In the genomic region with DNA sequence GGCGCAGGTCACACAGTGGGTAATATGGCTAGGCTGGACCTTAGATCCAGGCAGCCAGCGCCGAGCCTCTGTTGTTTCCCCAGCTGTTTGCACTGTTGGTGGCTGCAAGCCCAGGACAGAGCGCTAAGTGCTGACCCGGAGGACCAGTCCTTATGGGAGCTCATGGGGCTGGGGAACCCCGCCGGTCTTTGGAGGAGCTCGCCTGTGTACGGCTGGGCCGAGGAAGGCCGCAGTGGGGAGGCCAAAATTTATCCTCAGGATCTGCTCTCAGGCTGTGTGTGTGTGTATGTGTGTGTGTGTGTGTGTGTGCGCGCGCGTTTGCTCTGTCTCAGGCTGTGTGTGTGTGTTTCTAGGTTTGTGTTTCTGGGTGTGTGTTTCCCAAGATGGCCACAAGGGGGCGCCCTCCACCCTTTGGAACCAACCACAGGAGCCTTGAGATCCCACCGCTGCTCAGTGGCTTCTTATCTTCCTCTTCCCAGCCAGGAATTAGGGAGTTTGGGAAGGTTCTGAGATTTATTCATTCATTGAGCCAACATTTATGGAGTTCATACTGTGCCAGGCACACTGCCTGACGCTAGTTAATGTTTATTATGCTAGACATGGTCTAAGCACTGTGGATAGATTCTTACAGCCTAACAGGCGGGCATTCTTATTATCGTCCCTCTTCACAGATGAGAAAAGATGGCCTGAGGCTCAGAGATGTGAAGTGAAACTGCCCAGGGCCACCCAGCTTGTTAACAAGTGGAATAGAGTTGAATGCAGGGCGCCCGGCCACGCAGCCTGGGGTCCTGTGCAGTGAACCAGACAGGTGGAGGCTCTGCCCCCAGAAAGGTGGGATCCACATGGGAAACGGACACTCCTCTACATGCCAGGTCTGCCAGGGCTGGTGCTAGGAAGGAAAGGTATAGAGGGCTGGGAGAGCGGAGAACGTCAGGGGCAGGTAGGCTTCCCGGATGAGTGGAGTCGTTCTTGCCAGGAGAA, we compare ENCODE assay signal across 9 cellular contexts. TPM values are rescaled to one million over a fixed set of nuclear protein-coding genes. Genes with fewer than 3 reads are reported as not detected.
A peak's percentile ranks its signal among the peaks of the same experiment; 100 is the strongest.
DNase-seq lines count a peak whose midpoint lies in the region; ATAC-seq and TF ChIP-seq lines count a peak whose summit lies in the region.
"Had no signal": no experiment of that assay in that cellular context is flagged by ENCODE, and none has a peak within 500 bp of the region (broad histone marks: within the 10 kb centered on the region; RNA-seq: fewer than 3 reads in every experiment).

No MANE protein-coding gene starts in this region.

- H4K20me1 ChIP-seq in KMS-11 (ENCODE audit: insufficient read depth), result no peaks in the 10 kb centered on the region

- H3K27me3 ChIP-seq in KMS-11 (ENCODE audit: insufficient read depth, low read depth), result no peaks in the 10 kb centered on the region; the same call in 1 of the 2 replicates

- ATAC-seq in HG03432 (IDR thresholded peaks at IDR 0.05; ENCODE audit: unreplicated experiment) (no peak), GM18861 (IDR thresholded peaks at IDR 0.05; ENCODE audit: unreplicated experiment) (no peak)

- TF ChIP-seq CTCF in KMS-11 (conservative IDR thresholded peaks at IDR 0.05; ENCODE audit: low read depth, low read length), result peak; percentile 98
- TF ChIP-seq CTCF in glutamatergic neuron (IDR thresholded peaks at IDR 0.05; ENCODE audit: partially characterized antibody, unreplicated experiment), result peak; percentile 94

- peaks cover 9% of the 10 kb centered on the region for H3K4me1 Mint-ChIP-seq in glutamatergic neuron (ENCODE audit: low read depth, unreplicated experiment)

- H3K4me2 ChIP-seq in KMS-11, result no peak overlapping the region

- H2AFZ ChIP-seq in KMS-11 (ENCODE audit: low read depth), result no peak overlapping the region

- DNase-seq in DMS 273 treated with DMSO at 0.1 percent for 48 hours (lab: John Stamatoyannopoulos, UW) (peak; percentile 4), SHP77 treated with DMSO at 0.1 percent for 48 hours (lab: John Stamatoyannopoulos, UW) (peak; percentile 22), glutamatergic neuron (peak; percentile 84), posterior vena cava (ENCODE audit: low spot score) (peak; percentile 91)
- DNase-seq in activated naive CD4-positive, alpha-beta T cell (lab: John Stamatoyannopoulos, UW), result peak; percentile 26 to 61 (median 58)

- peaks cover 8% of the 10 kb centered on the region for H3K27me3 Mint-ChIP-seq in glutamatergic neuron (ENCODE audit: unreplicated experiment)

- intact Hi-C loops in posterior vena cava (cut with DNase I), result loop anchor here in 1 of 2 donors (10.0 kb wide), 1 partner anchor 975 kb away; a partner anchor contains a TSS

- peaks cover 5% of the 10 kb centered on the region for H3K9me3 Mint-ChIP-seq in glutamatergic neuron (ENCODE audit: unreplicated experiment)

- H3K79me2 ChIP-seq in KMS-11 (ENCODE audit: insufficient read depth, low read depth), result no peaks in the 10 kb centered on the region

- no peak overlapping the region for H3K27ac ChIP-seq in KMS-11

- no peak overlapping the region for H3K9ac ChIP-seq in KMS-11

- H3K27ac Mint-ChIP-seq in glutamatergic neuron (ENCODE audit: unreplicated experiment), result no peak overlapping the region

- H3K36me3 ChIP-seq in KMS-11 (ENCODE audit: insufficient read depth), result no peaks in the 10 kb centered on the region

- H3K4me3 ChIP-seq in KMS-11 (IDR thresholded peaks at IDR 0.05; ENCODE audit: insufficient read depth, low read depth, low read length), result no peak overlapping the region

- no peaks in the 10 kb centered on the region for H3K4me1 ChIP-seq in KMS-11 (ENCODE audit: low read depth, poor library complexity, severe bottlenecking)

- H3K36me3 Mint-ChIP-seq in glutamatergic neuron (ENCODE audit: unreplicated experiment), result no peaks in the 10 kb centered on the region

- H3K4me3 Mint-ChIP-seq in glutamatergic neuron (ENCODE audit: unreplicated experiment), result no peak overlapping the region

RNA-seq across cellular contexts. Expression of a gene that starts 13.0 kb away (rescaled TPM):
- total RNA-seq in glutamatergic neuron (ENCODE audit: unreplicated experiment) (not detected), posterior vena cava (not detected)
- total RNA-seq: activated CD8-positive, alpha-beta memory T cell treated with anti-CD3 and anti-CD28 coated beads for 36 hours had no signal

RNA-seq across cellular contexts. Expression of a gene that starts 14.6 kb away (rescaled TPM):
- total RNA-seq in glutamatergic neuron (ENCODE audit: unreplicated experiment), result 33.5 TPM
- 10 to 100 TPM in 1 of 2 donors, 1 to 10 TPM in 1; 10.0 to 12.9 TPM for total RNA-seq in posterior vena cava

RNA-seq across cellular contexts. Expression of a gene that starts 31.0 kb away (rescaled TPM):
- total RNA-seq in glutamatergic neuron (ENCODE audit: unreplicated experiment) (0.20 TPM), posterior vena cava (not detected)
- total RNA-seq: activated CD8-positive, alpha-beta memory T cell treated with anti-CD3 and anti-CD28 coated beads for 36 hours had no signal

RNA-seq across cellular contexts. Expression of a gene that starts 36.2 kb away (rescaled TPM):
- total RNA-seq in glutamatergic neuron (ENCODE audit: unreplicated experiment), result 163 TPM
- total RNA-seq in posterior vena cava, result 1 to 10 TPM; 7.9 to 8.0 TPM
- total RNA-seq: activated CD8-positive, alpha-beta memory T cell treated with anti-CD3 and anti-CD28 coated beads for 36 hours had no signal

Comparison
In these comparisons a context has a peak if more than half of its experiments do, and no peak if none do; other contexts are left out.
1. DNase-seq: peak in every context shown above with its lines; median percentile 91 in posterior vena cava; 84 in glutamatergic neuron; 58 in activated naive CD4-positive, alpha-beta T cell; 22 in SHP77 treated with DMSO at 0.1 percent for 48 hours; 4 in DMS 273 treated with DMSO at 0.1 percent for 48 hours.